Comparison of ENCODE assay signal across 8 cellular contexts in the genomic region with DNA sequence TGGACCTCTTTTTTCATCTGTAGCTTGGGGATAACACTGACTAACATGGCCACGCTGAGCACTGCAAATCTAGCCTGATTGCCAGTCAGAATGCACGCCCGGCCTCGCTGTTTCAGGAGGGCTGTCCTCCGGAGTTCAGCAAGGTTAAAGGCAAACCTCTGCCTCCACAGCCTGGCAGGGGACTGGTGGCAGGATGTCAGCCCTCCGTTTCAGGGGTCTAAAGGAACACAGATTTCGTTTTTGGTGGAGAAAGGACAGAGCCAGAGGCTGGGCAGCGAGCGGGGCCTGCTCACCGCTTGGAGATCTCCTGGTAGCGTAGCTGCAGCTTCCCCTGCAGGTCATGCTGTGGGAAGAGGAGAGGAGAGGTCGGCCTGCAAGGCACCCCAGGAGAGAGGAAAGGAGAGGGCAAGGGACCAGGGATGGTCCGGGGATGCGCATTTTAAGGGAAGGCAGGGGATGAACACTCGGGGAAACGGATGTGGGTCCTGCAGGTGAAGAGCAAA. TPM values are rescaled to one million over a fixed set of nuclear protein-coding genes. Genes with fewer than 3 reads are reported as not detected.
DNase-seq lines count a peak whose midpoint lies in the region; ATAC-seq lines count a peak whose summit lies in the region.

No MANE protein-coding gene starts in this region.

- no peaks in the 10 kb centered on the region for H3K9me3 Mint-ChIP-seq in activated naive CD8-positive, alpha-beta T cell treated with anti-CD3 and anti-CD28 coated beads for 36 hours
- no peaks in the 10 kb centered on the region for H3K9me3 Mint-ChIP-seq in stimulated activated naive B cell treated with anti-CD40 and anti-IgM and Interleukin-4, amounts not matched to agents 10 μg/mL and 1 μg/mL and 100 μg/mL, for 72 hours

- peaks cover 47% of the 10 kb centered on the region for H3K36me3 Mint-ChIP-seq in activated naive CD8-positive, alpha-beta T cell treated with anti-CD3 and anti-CD28 coated beads for 36 hours
- peaks cover 23 to 50% of the 10 kb centered on the region in 2 donors for H3K36me3 Mint-ChIP-seq in stimulated activated naive B cell treated with anti-CD40 and anti-IgM and Interleukin-4, amounts not matched to agents 10 μg/mL and 1 μg/mL and 100 μg/mL, for 72 hours

- peaks cover 25% of the 10 kb centered on the region for H3K4me1 Mint-ChIP-seq in activated naive CD8-positive, alpha-beta T cell treated with anti-CD3 and anti-CD28 coated beads for 36 hours
- peaks cover 15 to 41% of the 10 kb centered on the region in 2 donors for H3K4me1 Mint-ChIP-seq in stimulated activated naive B cell treated with anti-CD40 and anti-IgM and Interleukin-4, amounts not matched to agents 10 μg/mL and 1 μg/mL and 100 μg/mL, for 72 hours

- peak overlapping the region; percentile 97 for H3K4me3 Mint-ChIP-seq in activated naive CD8-positive, alpha-beta T cell treated with anti-CD3 and anti-CD28 coated beads for 36 hours
- H3K4me3 Mint-ChIP-seq in stimulated activated naive B cell treated with anti-CD40 and anti-IgM and Interleukin-4, amounts not matched to agents 10 μg/mL and 1 μg/mL and 100 μg/mL, for 72 hours = peak overlapping the region; percentile 96 to 98

- peak overlapping the region; percentile 95 for H3K27ac Mint-ChIP-seq in activated naive CD8-positive, alpha-beta T cell treated with anti-CD3 and anti-CD28 coated beads for 36 hours
- peak overlapping the region; percentile 99 for H3K27ac Mint-ChIP-seq in stimulated activated naive B cell treated with anti-CD40 and anti-IgM and Interleukin-4, amounts not matched to agents 10 μg/mL and 1 μg/mL and 100 μg/mL, for 72 hours

- peak; percentile 45 for DNase-seq in DMS53 (lab: John Stamatoyannopoulos, UW)
- DNase-seq in DMS53 treated with DMSO at 0.1 percent for 48 hours (lab: John Stamatoyannopoulos, UW; ENCODE audit: unreplicated experiment) = no peak
- DNase-seq in HK-2 (ENCODE audit: unreplicated experiment) = peak; percentile 38
- DNase-seq in activated naive CD8-positive, alpha-beta T cell treated with anti-CD3 and anti-CD28 coated beads for 36 hours = peak; percentile 26
- DNase-seq in stimulated activated naive B cell treated with anti-CD40 and anti-IgM and Interleukin-4, amounts not matched to agents 10 μg/mL and 1 μg/mL and 100 μg/mL, for 72 hours = no peak
- no peak for DNase-seq in cortex of kidney (lab: John Stamatoyannopoulos, UW)
- no peak for DNase-seq in NCI-H2171 (lab: John Stamatoyannopoulos, UW)

- H3K4me3 ChIP-seq in iPS-11a (ENCODE audit: low read depth, low read length) = peak overlapping the region; percentile 80

- ATAC-seq in stimulated activated naive B cell treated with anti-CD40 and anti-IgM and Interleukin-4, amounts not matched to agents 10 μg/mL and 1 μg/mL and 100 μg/mL, for 72 hours (replicated peaks) = peak; percentile 1 to 3

- H3K27me3 Mint-ChIP-seq in activated naive CD8-positive, alpha-beta T cell treated with anti-CD3 and anti-CD28 coated beads for 36 hours = no peaks in the 10 kb centered on the region
- no peaks in the 10 kb centered on the region for H3K27me3 Mint-ChIP-seq in stimulated activated naive B cell treated with anti-CD40 and anti-IgM and Interleukin-4, amounts not matched to agents 10 μg/mL and 1 μg/mL and 100 μg/mL, for 72 hours

RNA-seq across cellular contexts. Expression of a gene that starts 0.6 kb away (rescaled TPM):
- total RNA-seq in activated naive CD8-positive, alpha-beta T cell treated with anti-CD3 and anti-CD28 coated beads for 36 hours = 10 to 100 TPM; 78.0 to 84.8 TPM

RNA-seq across cellular contexts. Expression of a gene that starts 0.7 kb away (rescaled TPM):
- 1,000 to 10,000 TPM; 2,304 to 2,331 TPM for total RNA-seq in activated naive CD8-positive, alpha-beta T cell treated with anti-CD3 and anti-CD28 coated beads for 36 hours

RNA-seq across cellular contexts. Expression of a gene that starts 12.5 kb away (rescaled TPM):
- 10 to 100 TPM; 71.5 to 77.7 TPM for total RNA-seq in activated naive CD8-positive, alpha-beta T cell treated with anti-CD3 and anti-CD28 coated beads for 36 hours

RNA-seq across cellular contexts. Expression of a gene that starts 22.4 kb away (rescaled TPM):
- under 1 TPM; 0.47 to 0.64 TPM for total RNA-seq in activated naive CD8-positive, alpha-beta T cell treated with anti-CD3 and anti-CD28 coated beads for 36 hours

RNA-seq across cellular contexts. Expression of a gene that starts 43.3 kb away (rescaled TPM):
- total RNA-seq in activated naive CD8-positive, alpha-beta T cell treated with anti-CD3 and anti-CD28 coated beads for 36 hours = 1 to 10 TPM; 1.9 to 2.1 TPM

Comparison
In these comparisons a context has a peak if more than half of its experiments do, and no peak if none do; other contexts are left out.
1. DNase-seq: peak in DMS53 (single experiment), HK-2 (single experiment) and activated naive CD8-positive, alpha-beta T cell treated with anti-CD3 and anti-CD28 coated beads for 36 hours (single experiment); none in DMS53 treated with DMSO at 0.1 percent for 48 hours (single experiment), stimulated activated naive B cell treated with anti-CD40 and anti-IgM and Interleukin-4, amounts not matched to agents 10 μg/mL and 1 μg/mL and 100 μg/mL, for 72 hours (single experiment), cortex of kidney (single experiment) and NCI-H2171 (single experiment).